Comparison of ENCODE assay signal across 8 cellular contexts in the genomic region with DNA sequence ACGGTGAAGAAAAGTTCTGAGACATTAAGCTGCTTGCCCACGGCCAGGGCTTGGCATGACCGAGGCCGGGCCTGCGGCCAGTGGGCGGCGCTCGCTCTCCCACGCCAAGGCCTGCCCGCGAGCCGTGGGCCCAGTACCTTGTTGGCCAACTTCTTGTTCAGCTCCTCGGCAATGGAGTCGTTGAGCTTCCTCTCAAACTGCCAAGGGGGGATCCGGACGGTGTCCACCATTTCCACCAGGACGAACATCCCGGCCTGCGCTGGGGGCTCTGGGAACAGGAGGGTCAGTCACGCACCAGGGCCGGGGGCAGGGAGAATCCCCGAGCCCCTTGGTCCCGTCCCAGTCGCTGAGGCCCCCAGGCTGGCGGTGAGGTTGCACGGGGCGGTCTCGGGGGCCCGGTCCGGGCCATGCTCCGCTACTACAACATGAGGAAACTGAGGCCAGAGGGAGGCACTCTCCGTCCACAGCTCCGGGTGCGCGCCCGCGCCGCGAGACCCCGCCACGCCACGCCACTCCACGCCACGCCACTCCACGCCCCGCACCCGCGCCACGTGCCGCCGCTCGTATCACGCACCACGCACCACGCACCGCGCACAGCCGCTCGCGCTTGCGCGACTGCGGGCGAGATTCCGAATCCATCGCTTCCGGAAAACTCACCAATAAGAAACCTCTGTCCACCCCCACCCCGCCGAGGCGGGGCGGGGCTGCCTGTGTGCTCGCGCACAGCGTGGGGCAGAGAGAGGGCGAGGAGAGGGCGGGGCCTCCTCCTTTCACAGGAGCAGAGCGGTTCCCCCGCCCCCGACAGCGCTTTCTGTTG. TPM values are rescaled to one million over a fixed set of nuclear protein-coding genes. Genes with fewer than 3 reads are reported as not detected.
A peak's percentile ranks its signal among the peaks of the same experiment; 100 is the strongest.
DNase-seq lines count a peak whose midpoint lies in the region; ATAC-seq and TF ChIP-seq lines count a peak whose summit lies in the region.

A gene with protein sequence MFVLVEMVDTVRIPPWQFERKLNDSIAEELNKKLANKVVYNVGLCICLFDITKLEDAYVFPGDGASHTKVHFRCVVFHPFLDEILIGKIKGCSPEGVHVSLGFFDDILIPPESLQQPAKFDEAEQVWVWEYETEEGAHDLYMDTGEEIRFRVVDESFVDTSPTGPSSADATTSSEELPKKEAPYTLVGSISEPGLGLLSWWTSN (minus strand): TSS at position 617 of the 817 bp plus-strand sequence. CDS start 369 bp downstream, at position 248.

- H3K27me3 ChIP-seq in parathyroid adenoma (ENCODE audit: control insufficient read depth, insufficient read depth, low read length) (no peaks in the 10 kb centered on the region), tibial nerve (no peaks in the 10 kb centered on the region)

- WGBS in tibial nerve, 2 donors = 0 to 1% methylated on average over 41 of the region's 80 CpGs

- TF ChIP-seq POLR2A in tibial nerve (IDR thresholded peaks at IDR 0.05) = peak; percentile 27 to 65

- no peaks in the 10 kb centered on the region for H3K9me3 ChIP-seq in parathyroid adenoma (ENCODE audit: control insufficient read depth, low read length)
- no peaks in the 10 kb centered on the region for H3K9me3 ChIP-seq in tibial nerve

- H3K4me1 ChIP-seq in parathyroid adenoma = no peaks in the 10 kb centered on the region
- peaks cover 0 to 37% (median 14%) of the 10 kb centered on the region in 4 donors for H3K4me1 ChIP-seq in tibial nerve

- H3K79me2 ChIP-seq in parathyroid adenoma = peaks cover 3% of the 10 kb centered on the region

- peak within 1 kb of the TSS; percentile 88 for H2AFZ ChIP-seq in parathyroid adenoma

- intact Hi-C loops in Right ventricle myocardium superior (cut with DNase I) = no loop called here

- TF ChIP-seq EP300 in tibial nerve (IDR thresholded peaks at IDR 0.05) = peak; percentile 76 to 81

- H3K4me3 ChIP-seq in parathyroid adenoma (ENCODE audit: low read depth, low read length) (peak within 1 kb of the TSS; percentile 91), tibial nerve (peak within 1 kb of the TSS; percentile 79 to 96 (median 87))

- peak; percentile 94 for ATAC-seq in HG02759 (IDR thresholded peaks at IDR 0.05; ENCODE audit: unreplicated experiment)
- ATAC-seq in Right ventricle myocardium superior (ENCODE audit: poor library complexity) = peak; percentile 99

- TF ChIP-seq CTCF in GM12873 (IDR thresholded peaks at IDR 0.05; ENCODE audit: insufficient read depth, low read depth, low read length, missing control alignments) (peak; percentile 67), parathyroid adenoma (IDR thresholded peaks at IDR 0.05) (peak; percentile 57), tibial nerve (IDR thresholded peaks at IDR 0.05) (peak; percentile 40 to 73 (median 56))

- no peak within 1 kb of the TSS for H3K9ac ChIP-seq in parathyroid adenoma

- H3K27ac ChIP-seq in parathyroid adenoma = peak within 1 kb of the TSS; percentile 75
- H3K27ac ChIP-seq in tibial nerve = peak within 1 kb of the TSS; percentile 77 to 94 (median 90)

- peak within 1 kb of the TSS; percentile 99 for H3K4me2 ChIP-seq in parathyroid adenoma (ENCODE audit: low read length)

- H3K36me3 ChIP-seq in parathyroid adenoma (ENCODE audit: control insufficient read depth, insufficient read depth, low read length) (no peaks in the 10 kb centered on the region), tibial nerve (peaks cover 0 to 17% (median 0%) of the 10 kb centered on the region in 3 donors)

- DNase-seq in NCI-H1417 (lab: John Stamatoyannopoulos, UW) (peak; percentile 94 to 97 (median 95)), SW 1271 (lab: John Stamatoyannopoulos, UW) (peak; percentile 87 to 92), Right ventricle myocardium superior (peak; percentile 100), tibial nerve (ENCODE audit: low spot score in 2 of 2) (peak; percentile 97)
- peak; percentile 93 for DNase-seq in activated naive CD8-positive, alpha-beta T cell treated with anti-CD3 and anti-CD28 coated beads, Interleukin-2, amount 50 U/mL, for 16 hours (ENCODE audit: low read depth, low spot score)

RNA-seq across cellular contexts. Expression of the gene that starts here (rescaled TPM):
- total RNA-seq in Right ventricle myocardium superior (18.3 TPM), tibial nerve (10 to 100 TPM; 26.6 to 33.6 (median 27.5) TPM)

Comparison
In these comparisons a context has a peak if more than half of its experiments do, and no peak if none do; other contexts are left out.
1. Peak in every context shown above with its lines: DNase-seq, ATAC-seq, H3K4me3 ChIP-seq and H3K27ac ChIP-seq.